Comparison of ENCODE assay signal across 2 cellular contexts in the genomic region with DNA sequence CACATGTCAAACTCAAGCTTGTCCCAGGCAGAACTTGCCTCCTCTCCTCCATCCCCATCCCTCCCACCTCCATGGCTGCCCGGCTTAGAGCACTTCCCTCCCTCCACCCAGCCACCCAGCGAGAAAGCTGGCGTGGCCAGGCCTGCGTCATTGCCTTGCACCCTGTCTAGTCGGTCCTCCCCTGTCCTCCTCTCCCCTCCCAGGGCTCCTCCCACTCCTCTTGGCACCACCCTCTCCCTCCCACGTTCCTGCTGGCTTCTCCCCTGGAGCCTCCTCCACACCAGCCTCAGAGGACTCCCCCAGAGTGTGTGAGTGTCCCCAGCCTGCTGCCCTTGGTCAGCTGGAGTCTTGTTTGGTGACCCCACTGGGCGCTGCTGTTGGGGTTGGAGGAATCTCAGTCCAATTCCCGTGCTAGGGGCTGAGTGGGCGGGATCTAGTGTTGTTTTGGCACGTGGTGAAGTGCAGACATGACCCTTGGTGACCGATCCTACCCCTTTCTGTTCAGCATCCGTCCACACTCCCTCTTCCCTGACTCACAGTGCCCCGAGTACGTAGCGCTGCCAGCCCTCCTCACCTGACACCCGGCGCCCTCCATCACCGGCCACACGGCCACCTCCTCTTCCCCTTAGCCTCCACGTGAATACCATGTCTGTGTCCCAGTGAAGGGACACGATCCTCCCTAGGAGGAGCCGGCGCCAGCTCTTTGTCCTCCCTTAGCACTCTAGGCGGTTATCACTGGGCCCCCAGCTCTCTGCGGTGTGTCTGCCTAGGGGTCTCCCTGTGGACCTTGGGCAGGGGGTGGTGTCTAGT.
TF ChIP-seq lines count a peak whose summit lies in the region.

No MANE protein-coding gene starts in this region.

TF ChIP-seq in IMR-90, 13 proteins besides CTCF, POLR2A, EP300 and RAD21:
- TF ChIP-seq MXI1 (IDR thresholded peaks at IDR 0.05; ENCODE audit: borderline replicate concordance, low read depth, low read length) (no peak), SMC3 (IDR thresholded peaks at IDR 0.05; ENCODE audit: low read depth, low read length) (no peak), BHLHE40 (IDR thresholded peaks at IDR 0.05; ENCODE audit: low read depth, low read length) (no peak)
TF ChIP-seq in IMR-90: peak in this region for 0.

TF ChIP-seq in HepG2, 621 proteins besides CTCF, POLR2A, EP300 and RAD21:
- 0 out of 2 replicates have a peak, but pooled peaks have one; percentile 48 for TF ChIP-seq PRMT3 (CRISPR knock-in tag; IDR thresholded peaks at IDR 0.05; ENCODE audit: borderline replicate concordance, low read depth)
- TF ChIP-seq, protein P1, sequence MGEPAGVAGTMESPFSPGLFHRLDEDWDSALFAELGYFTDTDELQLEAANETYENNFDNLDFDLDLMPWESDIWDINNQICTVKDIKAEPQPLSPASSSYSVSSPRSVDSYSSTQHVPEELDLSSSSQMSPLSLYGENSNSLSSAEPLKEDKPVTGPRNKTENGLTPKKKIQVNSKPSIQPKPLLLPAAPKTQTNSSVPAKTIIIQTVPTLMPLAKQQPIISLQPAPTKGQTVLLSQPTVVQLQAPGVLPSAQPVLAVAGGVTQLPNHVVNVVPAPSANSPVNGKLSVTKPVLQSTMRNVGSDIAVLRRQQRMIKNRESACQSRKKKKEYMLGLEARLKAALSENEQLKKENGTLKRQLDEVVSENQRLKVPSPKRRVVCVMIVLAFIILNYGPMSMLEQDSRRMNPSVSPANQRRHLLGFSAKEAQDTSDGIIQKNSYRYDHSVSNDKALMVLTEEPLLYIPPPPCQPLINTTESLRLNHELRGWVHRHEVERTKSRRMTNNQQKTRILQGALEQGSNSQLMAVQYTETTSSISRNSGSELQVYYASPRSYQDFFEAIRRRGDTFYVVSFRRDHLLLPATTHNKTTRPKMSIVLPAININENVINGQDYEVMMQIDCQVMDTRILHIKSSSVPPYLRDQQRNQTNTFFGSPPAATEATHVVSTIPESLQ (CRISPR knock-in tag; conservative IDR thresholded peaks at IDR 0.05) = no peak
- TF ChIP-seq ZNF543 (CRISPR knock-in tag; IDR thresholded peaks at IDR 0.05) = 0 out of 2 replicates have a peak, but pooled peaks have one; percentile 17
- TF ChIP-seq ZKSCAN5 (CRISPR knock-in tag; IDR thresholded peaks at IDR 0.05) = no peak
- TF ChIP-seq ZNF230 (CRISPR knock-in tag; IDR thresholded peaks at IDR 0.05) = no peak
- 0 out of 2 replicates have a peak, but pooled peaks have one; percentile 29 for TF ChIP-seq ZNF709 (CRISPR knock-in tag; IDR thresholded peaks at IDR 0.05)
- TF ChIP-seq, protein P2, sequence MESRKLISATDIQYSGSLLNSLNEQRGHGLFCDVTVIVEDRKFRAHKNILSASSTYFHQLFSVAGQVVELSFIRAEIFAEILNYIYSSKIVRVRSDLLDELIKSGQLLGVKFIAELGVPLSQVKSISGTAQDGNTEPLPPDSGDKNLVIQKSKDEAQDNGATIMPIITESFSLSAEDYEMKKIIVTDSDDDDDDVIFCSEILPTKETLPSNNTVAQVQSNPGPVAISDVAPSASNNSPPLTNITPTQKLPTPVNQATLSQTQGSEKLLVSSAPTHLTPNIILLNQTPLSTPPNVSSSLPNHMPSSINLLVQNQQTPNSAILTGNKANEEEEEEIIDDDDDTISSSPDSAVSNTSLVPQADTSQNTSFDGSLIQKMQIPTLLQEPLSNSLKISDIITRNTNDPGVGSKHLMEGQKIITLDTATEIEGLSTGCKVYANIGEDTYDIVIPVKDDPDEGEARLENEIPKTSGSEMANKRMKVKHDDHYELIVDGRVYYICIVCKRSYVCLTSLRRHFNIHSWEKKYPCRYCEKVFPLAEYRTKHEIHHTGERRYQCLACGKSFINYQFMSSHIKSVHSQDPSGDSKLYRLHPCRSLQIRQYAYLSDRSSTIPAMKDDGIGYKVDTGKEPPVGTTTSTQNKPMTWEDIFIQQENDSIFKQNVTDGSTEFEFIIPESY (CRISPR knock-in tag; IDR thresholded peaks at IDR 0.05) = no peak
- no peak for TF ChIP-seq HDAC2 (CRISPR knock-in tag; IDR thresholded peaks at IDR 0.05)
- TF ChIP-seq ELF3 (CRISPR knock-in tag; IDR thresholded peaks at IDR 0.05) = no peak
- no peak for TF ChIP-seq DR1 (CRISPR knock-in tag; IDR thresholded peaks at IDR 0.05)
- TF ChIP-seq, protein P3, sequence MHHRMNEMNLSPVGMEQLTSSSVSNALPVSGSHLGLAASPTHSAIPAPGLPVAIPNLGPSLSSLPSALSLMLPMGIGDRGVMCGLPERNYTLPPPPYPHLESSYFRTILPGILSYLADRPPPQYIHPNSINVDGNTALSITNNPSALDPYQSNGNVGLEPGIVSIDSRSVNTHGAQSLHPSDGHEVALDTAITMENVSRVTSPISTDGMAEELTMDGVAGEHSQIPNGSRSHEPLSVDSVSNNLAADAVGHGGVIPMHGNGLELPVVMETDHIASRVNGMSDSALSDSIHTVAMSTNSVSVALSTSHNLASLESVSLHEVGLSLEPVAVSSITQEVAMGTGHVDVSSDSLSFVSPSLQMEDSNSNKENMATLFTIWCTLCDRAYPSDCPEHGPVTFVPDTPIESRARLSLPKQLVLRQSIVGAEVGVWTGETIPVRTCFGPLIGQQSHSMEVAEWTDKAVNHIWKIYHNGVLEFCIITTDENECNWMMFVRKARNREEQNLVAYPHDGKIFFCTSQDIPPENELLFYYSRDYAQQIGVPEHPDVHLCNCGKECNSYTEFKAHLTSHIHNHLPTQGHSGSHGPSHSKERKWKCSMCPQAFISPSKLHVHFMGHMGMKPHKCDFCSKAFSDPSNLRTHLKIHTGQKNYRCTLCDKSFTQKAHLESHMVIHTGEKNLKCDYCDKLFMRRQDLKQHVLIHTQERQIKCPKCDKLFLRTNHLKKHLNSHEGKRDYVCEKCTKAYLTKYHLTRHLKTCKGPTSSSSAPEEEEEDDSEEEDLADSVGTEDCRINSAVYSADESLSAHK (CRISPR knock-in tag; IDR thresholded peaks at IDR 0.05; ENCODE audit: borderline replicate concordance) = no peak
- no peak for TF ChIP-seq THAP11 (CRISPR knock-in tag; IDR thresholded peaks at IDR 0.05)
- TF ChIP-seq, protein P4, sequence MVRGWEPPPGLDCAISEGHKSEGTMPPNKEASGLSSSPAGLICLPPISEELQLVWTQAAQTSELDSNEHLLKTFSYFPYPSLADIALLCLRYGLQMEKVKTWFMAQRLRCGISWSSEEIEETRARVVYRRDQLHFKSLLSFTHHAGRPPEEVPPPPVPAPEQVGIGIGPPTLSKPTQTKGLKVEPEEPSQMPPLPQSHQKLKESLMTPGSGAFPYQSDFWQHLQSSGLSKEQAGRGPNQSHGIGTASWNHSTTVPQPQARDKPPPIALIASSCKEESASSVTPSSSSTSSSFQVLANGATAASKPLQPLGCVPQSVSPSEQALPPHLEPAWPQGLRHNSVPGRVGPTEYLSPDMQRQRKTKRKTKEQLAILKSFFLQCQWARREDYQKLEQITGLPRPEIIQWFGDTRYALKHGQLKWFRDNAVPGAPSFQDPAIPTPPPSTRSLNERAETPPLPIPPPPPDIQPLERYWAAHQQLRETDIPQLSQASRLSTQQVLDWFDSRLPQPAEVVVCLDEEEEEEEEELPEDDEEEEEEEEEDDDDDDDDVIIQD (CRISPR knock-in tag; IDR thresholded peaks at IDR 0.05; ENCODE audit: low read depth) = no peak
- peak; percentile 55; the same call in 1 of the 2 replicates for TF ChIP-seq KDM5B (CRISPR knock-in tag; IDR thresholded peaks at IDR 0.05; ENCODE audit: borderline replicate concordance)
- TF ChIP-seq YEATS4 (CRISPR knock-in tag; IDR thresholded peaks at IDR 0.05; ENCODE audit: borderline replicate concordance) = no peak
- TF ChIP-seq CAMTA2 (CRISPR knock-in tag; IDR thresholded peaks at IDR 0.05; ENCODE audit: borderline replicate concordance) = 0 out of 2 replicates have a peak, but pooled peaks have one; percentile 28
- TF ChIP-seq MED13 (CRISPR knock-in tag; IDR thresholded peaks at IDR 0.05) = no peak
- TF ChIP-seq, protein P5, sequence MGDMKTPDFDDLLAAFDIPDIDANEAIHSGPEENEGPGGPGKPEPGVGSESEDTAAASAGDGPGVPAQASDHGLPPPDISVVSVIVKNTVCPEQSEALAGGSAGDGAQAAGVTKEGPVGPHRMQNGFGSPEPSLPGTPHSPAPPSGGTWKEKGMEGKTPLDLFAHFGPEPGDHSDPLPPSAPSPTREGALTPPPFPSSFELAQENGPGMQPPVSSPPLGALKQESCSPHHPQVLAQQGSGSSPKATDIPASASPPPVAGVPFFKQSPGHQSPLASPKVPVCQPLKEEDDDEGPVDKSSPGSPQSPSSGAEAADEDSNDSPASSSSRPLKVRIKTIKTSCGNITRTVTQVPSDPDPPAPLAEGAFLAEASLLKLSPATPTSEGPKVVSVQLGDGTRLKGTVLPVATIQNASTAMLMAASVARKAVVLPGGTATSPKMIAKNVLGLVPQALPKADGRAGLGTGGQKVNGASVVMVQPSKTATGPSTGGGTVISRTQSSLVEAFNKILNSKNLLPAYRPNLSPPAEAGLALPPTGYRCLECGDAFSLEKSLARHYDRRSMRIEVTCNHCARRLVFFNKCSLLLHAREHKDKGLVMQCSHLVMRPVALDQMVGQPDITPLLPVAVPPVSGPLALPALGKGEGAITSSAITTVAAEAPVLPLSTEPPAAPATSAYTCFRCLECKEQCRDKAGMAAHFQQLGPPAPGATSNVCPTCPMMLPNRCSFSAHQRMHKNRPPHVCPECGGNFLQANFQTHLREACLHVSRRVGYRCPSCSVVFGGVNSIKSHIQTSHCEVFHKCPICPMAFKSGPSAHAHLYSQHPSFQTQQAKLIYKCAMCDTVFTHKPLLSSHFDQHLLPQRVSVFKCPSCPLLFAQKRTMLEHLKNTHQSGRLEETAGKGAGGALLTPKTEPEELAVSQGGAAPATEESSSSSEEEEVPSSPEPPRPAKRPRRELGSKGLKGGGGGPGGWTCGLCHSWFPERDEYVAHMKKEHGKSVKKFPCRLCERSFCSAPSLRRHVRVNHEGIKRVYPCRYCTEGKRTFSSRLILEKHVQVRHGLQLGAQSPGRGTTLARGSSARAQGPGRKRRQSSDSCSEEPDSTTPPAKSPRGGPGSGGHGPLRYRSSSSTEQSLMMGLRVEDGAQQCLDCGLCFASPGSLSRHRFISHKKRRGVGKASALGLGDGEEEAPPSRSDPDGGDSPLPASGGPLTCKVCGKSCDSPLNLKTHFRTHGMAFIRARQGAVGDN (CRISPR knock-in tag; IDR thresholded peaks at IDR 0.05) = peak; percentile 30; the same call in 1 of the 2 replicates
- TF ChIP-seq, protein P6, sequence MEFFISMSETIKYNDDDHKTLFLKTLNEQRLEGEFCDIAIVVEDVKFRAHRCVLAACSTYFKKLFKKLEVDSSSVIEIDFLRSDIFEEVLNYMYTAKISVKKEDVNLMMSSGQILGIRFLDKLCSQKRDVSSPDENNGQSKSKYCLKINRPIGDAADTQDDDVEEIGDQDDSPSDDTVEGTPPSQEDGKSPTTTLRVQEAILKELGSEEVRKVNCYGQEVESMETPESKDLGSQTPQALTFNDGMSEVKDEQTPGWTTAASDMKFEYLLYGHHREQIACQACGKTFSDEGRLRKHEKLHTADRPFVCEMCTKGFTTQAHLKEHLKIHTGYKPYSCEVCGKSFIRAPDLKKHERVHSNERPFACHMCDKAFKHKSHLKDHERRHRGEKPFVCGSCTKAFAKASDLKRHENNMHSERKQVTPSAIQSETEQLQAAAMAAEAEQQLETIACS (CRISPR knock-in tag; IDR thresholded peaks at IDR 0.05) = no peak
- TF ChIP-seq, protein P7, sequence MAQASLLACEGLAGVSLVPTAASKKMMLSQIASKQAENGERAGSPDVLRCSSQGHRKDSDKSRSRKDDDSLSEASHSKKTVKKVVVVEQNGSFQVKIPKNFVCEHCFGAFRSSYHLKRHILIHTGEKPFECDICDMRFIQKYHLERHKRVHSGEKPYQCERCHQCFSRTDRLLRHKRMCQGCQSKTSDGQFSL (CRISPR knock-in tag; IDR thresholded peaks at IDR 0.05) = no peak
- no peak for TF ChIP-seq ZNF260 (CRISPR knock-in tag; IDR thresholded peaks at IDR 0.05; ENCODE audit: borderline replicate concordance, low read depth)
- TF ChIP-seq HIVEP1 (CRISPR knock-in tag; IDR thresholded peaks at IDR 0.05) = 0 out of 2 replicates have a peak, but pooled peaks have one; percentile 43
- TF ChIP-seq ISL2 (CRISPR knock-in tag; IDR thresholded peaks at IDR 0.05) = no peak
- TF ChIP-seq MLLT10 (CRISPR knock-in tag; IDR thresholded peaks at IDR 0.05) = no peak
- TF ChIP-seq, protein P8, sequence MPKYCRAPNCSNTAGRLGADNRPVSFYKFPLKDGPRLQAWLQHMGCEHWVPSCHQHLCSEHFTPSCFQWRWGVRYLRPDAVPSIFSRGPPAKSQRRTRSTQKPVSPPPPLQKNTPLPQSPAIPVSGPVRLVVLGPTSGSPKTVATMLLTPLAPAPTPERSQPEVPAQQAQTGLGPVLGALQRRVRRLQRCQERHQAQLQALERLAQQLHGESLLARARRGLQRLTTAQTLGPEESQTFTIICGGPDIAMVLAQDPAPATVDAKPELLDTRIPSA (CRISPR knock-in tag; IDR thresholded peaks at IDR 0.05; ENCODE audit: borderline replicate concordance) = no peak
- no peak for TF ChIP-seq ZNF235 (CRISPR knock-in tag; IDR thresholded peaks at IDR 0.05; ENCODE audit: borderline replicate concordance)
- TF ChIP-seq FOXM1 (CRISPR knock-in tag; IDR thresholded peaks at IDR 0.05) = no peak
- TF ChIP-seq NFKBIZ (CRISPR knock-in tag; IDR thresholded peaks at IDR 0.05) = no peak
- no peak for TF ChIP-seq MAF1 (CRISPR knock-in tag; IDR thresholded peaks at IDR 0.05; ENCODE audit: borderline replicate concordance)
- peak; percentile 17; the same call in 1 of the 2 replicates for TF ChIP-seq ZNF225 (CRISPR knock-in tag; IDR thresholded peaks at IDR 0.05)
- 0 out of 2 replicates have a peak, but pooled peaks have one; percentile 34 for TF ChIP-seq POGZ (CRISPR knock-in tag; IDR thresholded peaks at IDR 0.05)
- 0 out of 2 replicates have a peak, but pooled peaks have one; percentile 40 for TF ChIP-seq CCDC6 (CRISPR knock-in tag; IDR thresholded peaks at IDR 0.05)
- TF ChIP-seq MED8 (CRISPR knock-in tag; IDR thresholded peaks at IDR 0.05; ENCODE audit: insufficient replicate concordance) = peak; percentile 18
- TF ChIP-seq ZSCAN21 (CRISPR knock-in tag; IDR thresholded peaks at IDR 0.05; ENCODE audit: borderline replicate concordance) = no peak
- TF ChIP-seq, protein P9, sequence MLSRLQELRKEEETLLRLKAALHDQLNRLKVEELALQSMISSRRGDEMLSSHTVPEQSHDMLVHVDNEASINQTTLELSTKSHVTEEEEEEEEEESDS (CRISPR knock-in tag; IDR thresholded peaks at IDR 0.05; ENCODE audit: borderline replicate concordance) = no peak
- TF ChIP-seq SOX6 (IDR thresholded peaks at IDR 0.05) = no peak
- TF ChIP-seq SOX6 (CRISPR knock-in tag; IDR thresholded peaks at IDR 0.05) = no peak
- TF ChIP-seq RELA (CRISPR knock-in tag; IDR thresholded peaks at IDR 0.05) = no peak
- peak; percentile 91 for TF ChIP-seq ZNF263 (CRISPR knock-in tag; IDR thresholded peaks at IDR 0.05)
